ENCODE assay signal across 8 cellular contexts in the genomic region with DNA sequence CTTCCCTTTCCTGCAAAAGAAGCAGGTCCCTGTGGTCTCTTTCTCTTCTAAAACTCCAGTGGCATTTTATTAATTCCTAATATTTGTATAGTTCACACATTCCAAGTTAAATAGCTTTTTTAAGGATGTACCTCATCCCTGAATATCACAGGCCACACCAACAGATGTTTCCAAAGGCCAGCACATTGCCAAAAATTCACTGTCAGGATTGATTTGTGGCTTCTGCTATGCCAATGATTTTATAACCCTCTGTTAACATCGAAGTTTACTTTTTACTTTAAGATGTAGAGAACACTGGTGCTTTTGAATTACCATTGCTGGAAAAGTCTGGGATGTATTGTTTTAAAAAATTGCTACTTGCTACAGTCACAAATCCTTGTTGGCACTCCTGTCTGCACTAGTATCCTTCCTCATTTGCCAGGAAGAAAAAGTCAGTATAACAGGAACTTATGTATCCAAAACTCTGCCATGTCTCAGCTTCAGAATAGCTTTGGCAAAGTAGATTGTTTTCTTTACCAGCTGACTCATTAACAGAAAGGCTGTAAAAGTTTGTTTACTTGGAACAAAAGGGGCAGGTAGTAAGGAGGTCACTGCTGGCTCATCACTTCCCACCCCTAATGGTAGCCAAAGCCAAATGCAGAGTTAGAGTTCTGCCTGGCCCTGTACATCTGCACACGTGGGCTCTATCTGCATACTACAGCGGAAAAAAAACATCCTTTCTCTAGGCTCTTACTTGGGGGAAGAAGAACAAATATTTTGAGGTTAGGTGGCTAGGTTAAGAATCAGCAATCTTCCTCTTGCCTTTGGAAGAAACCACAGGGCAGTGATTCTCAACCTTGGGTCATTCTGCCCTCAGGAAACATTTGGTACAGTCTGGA.
DNase-seq lines count a peak whose midpoint lies in the region; ATAC-seq and TF ChIP-seq lines count a peak whose summit lies in the region.

No MANE protein-coding gene starts in this region.

- peak in 3 of 4 donors; percentile 30 to 78 (median 70) for ATAC-seq in psoas muscle
- no peak for ATAC-seq in GM21723 (IDR thresholded peaks at IDR 0.05; ENCODE audit: unreplicated experiment)

- intact Hi-C loops in psoas muscle (cut with DNase I): loop anchor here in 1 of 2 donors (5.0 kb wide), 1 partner anchor 35 kb away; no protein-coding TSS in a partner anchor

- H3K36me3 ChIP-seq in SK-N-SH (replicated peaks in 1 of 2; ENCODE audit: control insufficient read depth in 1 of 2, insufficient read depth in 2 of 2, low read length in 1 of 2): peaks cover 3 to 4% of the 10 kb centered on the region in 2 experiments
- no peaks in the 10 kb centered on the region for H3K36me3 ChIP-seq in psoas muscle (ENCODE audit: insufficient read depth in 1 of 2, low read depth in 1 of 2)

- H3K9ac ChIP-seq in SK-N-SH: peak overlapping the region; percentile 44; the same call in 1 of the 2 replicates

- in situ Hi-C loops in G401 (cut with HindIII; ENCODE audit: low sequenced_read_pairs): no loop called here

- no peaks in the 10 kb centered on the region for H3K27me3 ChIP-seq in SK-N-SH (ENCODE audit: insufficient read depth)
- H3K27me3 ChIP-seq in psoas muscle (ENCODE audit: insufficient read depth in 3 of 3, low read length in 2 of 3): no peaks in the 10 kb centered on the region

- no peaks in the 10 kb centered on the region for H4K20me1 ChIP-seq in SK-N-SH (ENCODE audit: insufficient read depth)

- WGBS in SK-N-SH (ENCODE audit: low lambda C conversion rate): 42% methylated on average over 3 of the region's 3 CpGs
- WGBS in psoas muscle, 3 donors: 30 to 38% (median 34%) methylated on average over 3 of the region's 3 CpGs

- DNase-seq in EL: peak; percentile 74
- DNase-seq in SK-N-SH: no peak
- DNase-seq in foreskin fibroblast: peak; percentile 73 to 82
- DNase-seq in psoas muscle: no peak
- DNase-seq in HEK293T (ENCODE audit: extremely low spot score): no peak
- no peak for DNase-seq in ecto neural progenitor cell (ENCODE audit: low spot score)
- DNase-seq in G401 (ENCODE audit: low spot score): no peak

- peaks cover 29 to 44% of the 10 kb centered on the region in 2 experiments for H3K4me1 ChIP-seq in SK-N-SH (ENCODE audit: control insufficient read depth in 1 of 2, insufficient read depth in 2 of 2, low read depth in 1 of 2, low read length in 1 of 2)
- peaks cover 21% of the 10 kb centered on the region for H3K4me1 ChIP-seq in psoas muscle

- H3K9me3 ChIP-seq in SK-N-SH: no peaks in the 10 kb centered on the region
- H3K9me3 ChIP-seq in psoas muscle: no peaks in the 10 kb centered on the region

- H3K27ac ChIP-seq in SK-N-SH (ENCODE audit: low read depth in 2 of 2, low read length in 1 of 2): peak overlapping the region; percentile 80 to 81
- H3K27ac ChIP-seq in psoas muscle: peak overlapping the region; percentile 6

- H3K4me2 ChIP-seq in SK-N-SH: peak overlapping the region; percentile 57

- H3K4me3 ChIP-seq in SK-N-SH (ENCODE audit: low read depth in 2 of 2, low read length in 1 of 2) (no peak overlapping the region), foreskin fibroblast (ENCODE audit: low read depth in 1 of 2, low read length in 2 of 2) (no peak overlapping the region), psoas muscle (no peak overlapping the region)

- CTCF ChIA-PET in SK-N-SH (lab: Yijun Ruan, JAX) (interaction anchor here (0.8 to 2.9 kb wide), 3 partner anchors 12 to 143 kb away, joined by 4 to 12 read pairs (median 7); no protein-coding TSS in a partner anchor), HEK293T (lab: Yijun Ruan, JAX) (no interaction called here)

- H2AFZ ChIP-seq in SK-N-SH (ENCODE audit: low read depth): no peak overlapping the region

- TF ChIP-seq CTCF in SK-N-SH (IDR thresholded peaks at IDR 0.05) (no peak), foreskin fibroblast (IDR thresholded peaks at IDR 0.05; ENCODE audit: low read depth, low read length) (no peak), psoas muscle (IDR thresholded peaks at IDR 0.05) (no peak)

- peaks cover 8% of the 10 kb centered on the region for H3K79me2 ChIP-seq in SK-N-SH (ENCODE audit: insufficient read depth)

- peaks cover 40% of the 10 kb centered on the region for H3F3A ChIP-seq in SK-N-SH (replicated peaks; ENCODE audit: insufficient read depth)

- POLR2A ChIA-PET in SK-N-SH (lab: Yijun Ruan, JAX) (interaction anchor here (1.1 kb wide), 1 partner anchor 14 kb away, joined by 3 read pairs; no protein-coding TSS in a partner anchor), HEK293T (lab: Yijun Ruan, JAX) (no interaction called here)

- TF ChIP-seq RAD21 in SK-N-SH (IDR thresholded peaks at IDR 0.05; ENCODE audit: low read length): no peak

- peak in 1 of 2 experiments; percentile 13; a peak in 1 of 4 replicates for TF ChIP-seq EP300 in SK-N-SH (IDR thresholded peaks at IDR 0.05; ENCODE audit: borderline replicate concordance in 1 of 2, low read depth in 1 of 2, low read length in 1 of 2)

- H3K9me2 ChIP-seq in SK-N-SH: no peaks in the 10 kb centered on the region

TF ChIP-seq in SK-N-SH, 30 proteins besides CTCF, POLR2A, EP300 and RAD21:
- TF ChIP-seq IRF3 (IDR thresholded peaks at IDR 0.05; ENCODE audit: low read depth, low read length) (no peak), TCF12 (IDR thresholded peaks at IDR 0.05) (peak; percentile 28; the same call in 1 of the 2 replicates), NFIC (IDR thresholded peaks at IDR 0.05; ENCODE audit: borderline replicate concordance) (peak; percentile 30; the same call in 1 of the 2 replicates), CHD2 (IDR thresholded peaks at IDR 0.05; ENCODE audit: low read length, partially characterized antibody) (no peak), FOXJ3 (CRISPR knock-in tag; IDR thresholded peaks at IDR 0.05) (no peak), PBX3 (IDR thresholded peaks at IDR 0.05) (peak; percentile 63; the same call in 1 of the 2 replicates), GATA2 (CRISPR knock-in tag; IDR thresholded peaks at IDR 0.05) (no peak)

TF ChIP-seq in HEK293T, 16 proteins besides CTCF, POLR2A, EP300 and RAD21:
- TF ChIP-seq L3MBTL2 (conservative IDR thresholded peaks at IDR 0.05): no peak
- no peak for TF ChIP-seq TARDBP (IDR thresholded peaks at IDR 0.05)
- TF ChIP-seq BHLHE40 (IDR thresholded peaks at IDR 0.05; ENCODE audit: borderline replicate concordance): no peak
- TF ChIP-seq FOXK2 (IDR thresholded peaks at IDR 0.05): no peak
- no peak for TF ChIP-seq CTBP1 (IDR thresholded peaks at IDR 0.05; ENCODE audit: borderline replicate concordance)
- no peak for TF ChIP-seq NFRKB (IDR thresholded peaks at IDR 0.05)
- TF ChIP-seq, protein P1, sequence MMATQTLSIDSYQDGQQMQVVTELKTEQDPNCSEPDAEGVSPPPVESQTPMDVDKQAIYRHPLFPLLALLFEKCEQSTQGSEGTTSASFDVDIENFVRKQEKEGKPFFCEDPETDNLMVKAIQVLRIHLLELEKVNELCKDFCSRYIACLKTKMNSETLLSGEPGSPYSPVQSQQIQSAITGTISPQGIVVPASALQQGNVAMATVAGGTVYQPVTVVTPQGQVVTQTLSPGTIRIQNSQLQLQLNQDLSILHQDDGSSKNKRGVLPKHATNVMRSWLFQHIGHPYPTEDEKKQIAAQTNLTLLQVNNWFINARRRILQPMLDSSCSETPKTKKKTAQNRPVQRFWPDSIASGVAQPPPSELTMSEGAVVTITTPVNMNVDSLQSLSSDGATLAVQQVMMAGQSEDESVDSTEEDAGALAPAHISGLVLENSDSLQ (IDR thresholded peaks at IDR 0.05): no peak
- TF ChIP-seq ZNF384 (IDR thresholded peaks at IDR 0.05): no peak
- TF ChIP-seq SUZ12 (IDR thresholded peaks at IDR 0.05): no peak
- no peak for TF ChIP-seq ELF4 (IDR thresholded peaks at IDR 0.05)
- no peak for TF ChIP-seq SP1 (IDR thresholded peaks at IDR 0.05)
TF ChIP-seq in HEK293T: peak in this region for 0.

Comparison
In these comparisons a context has a peak if more than half of its experiments do, and no peak if none do; other contexts are left out.
1. DNase-seq: peak in EL (single experiment) and foreskin fibroblast (2 of 2); none in SK-N-SH (single experiment), psoas muscle (0 of 2), HEK293T (single experiment), ecto neural progenitor cell (single experiment) and G401 (single experiment).